ENCODE assay signal across 24 cellular contexts in the genomic region with DNA sequence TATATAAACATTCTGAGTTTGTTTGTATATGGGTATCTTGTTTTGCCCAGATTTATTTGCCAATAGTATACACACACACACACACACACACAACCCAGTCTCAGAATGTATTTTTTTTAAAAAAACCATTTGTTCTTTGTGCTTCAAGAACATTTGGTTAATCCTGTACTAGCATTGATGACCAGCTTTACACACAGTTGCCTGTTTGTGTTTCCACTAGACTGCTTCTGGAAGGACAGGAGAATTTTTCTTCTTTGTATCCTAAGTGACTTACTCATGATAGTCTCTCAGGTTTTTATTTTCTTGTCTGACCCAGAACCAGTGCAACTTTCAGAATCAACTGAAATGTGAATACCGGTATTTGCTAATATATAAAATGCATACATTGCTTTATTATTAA. TPM values are rescaled to one million over a fixed set of nuclear protein-coding genes. Genes with fewer than 3 reads are reported as not detected.
DNase-seq lines count a peak whose midpoint lies in the region; ATAC-seq and TF ChIP-seq lines count a peak whose summit lies in the region.
"Had no signal": no experiment of that assay in that cellular context is flagged by ENCODE, and none has a peak within 500 bp of the region (broad histone marks: within the 10 kb centered on the region; RNA-seq: fewer than 3 reads in every experiment).

No MANE protein-coding gene starts in this region.

- H3K36me3 ChIP-seq in lower lobe of right lung: peaks cover 66% of the 10 kb centered on the region

- no peak for ATAC-seq in lower lobe of right lung
- ATAC-seq: K562, Right ventricle myocardium inferior had no signal

- intact Hi-C loops in lower lobe of right lung (cut with DNase I): no loop called here

- peak overlapping the region; percentile 5 for H3K27ac ChIP-seq in lower lobe of right lung
- H3K27ac ChIP-seq: GM23248, PC-9, SJSA1 had no signal

- H3K4me3 ChIP-seq in epithelial cell of proximal tubule (ENCODE audit: low read depth, low read length): no peak overlapping the region
- H3K4me3 ChIP-seq in lower lobe of right lung: no peak overlapping the region
- H3K4me3 ChIP-seq: GM23248, K562, PC-9, SJSA1 had no signal

- H3K4me1 ChIP-seq in lower lobe of right lung: no peaks in the 10 kb centered on the region
- H3K4me1 ChIP-seq: SJSA1 had no signal

- no peaks in the 10 kb centered on the region for H3K27me3 ChIP-seq in lower lobe of right lung (ENCODE audit: low read depth)
- H3K27me3 ChIP-seq: SJSA1 had no signal

- TF ChIP-seq CTCF in epithelial cell of proximal tubule (conservative IDR thresholded peaks at IDR 0.05; ENCODE audit: low read depth, low read length) (no peak), lower lobe of right lung (IDR thresholded peaks at IDR 0.05) (no peak)

- peak; percentile 57 for DNase-seq in DMS53 treated with DMSO at 0.1 percent for 48 hours (lab: John Stamatoyannopoulos, UW; ENCODE audit: unreplicated experiment)
- DNase-seq in epithelial cell of proximal tubule (ENCODE audit: low read depth): peak; percentile 67
- DNase-seq in lower lobe of right lung: no peak
- no peak for DNase-seq in NCI-H2107 treated with DMSO at 0.1 percent for 48 hours (lab: John Stamatoyannopoulos, UW; ENCODE audit: unreplicated experiment)
- DNase-seq in NCI-H146 (lab: John Stamatoyannopoulos, UW): no peak
- no peak for DNase-seq in dedifferentiated amniotic fluid mesenchymal stem cell (ENCODE audit: extremely low spot score)
- no peak for DNase-seq in NCI-H510A treated with DMSO at 0.1 percent for 48 hours (lab: John Stamatoyannopoulos, UW)
- DNase-seq: C1 segment of cervical spinal cord; CD4-positive, alpha-beta memory T cell; COR-L47; DMS79 treated with DMSO at 0.1 percent for 48 hours; GF-D8; GM23248; H7; Kasumi-1; NCI-H1092 treated with DMSO at 0.1 percent for 48 hours; NCI-H1436; NCI-H187 treated with DMSO at 0.1 percent for 48 hours; NCI-H446 treated with DMSO at 0.1 percent for 48 hours; NCI-H526 treated with DMSO at 0.1 percent for 48 hours; PC-9 had no signal

- H3K9me3 ChIP-seq in lower lobe of right lung: no peaks in the 10 kb centered on the region
- H3K9me3 ChIP-seq: SJSA1 had no signal

RNA-seq across cellular contexts. Expression of a gene that starts 40.5 kb away (rescaled TPM):
- total RNA-seq in epithelial cell of proximal tubule: 65.5 and 77.7 TPM in 2 replicates
- total RNA-seq in lower lobe of right lung: 74.0 TPM

Comparison
In these comparisons a context has a peak if more than half of its experiments do, and no peak if none do; other contexts are left out.
1. DNase-seq: peak in DMS53 treated with DMSO at 0.1 percent for 48 hours (single experiment) and epithelial cell of proximal tubule (single experiment); none in lower lobe of right lung (single experiment), NCI-H2107 treated with DMSO at 0.1 percent for 48 hours (single experiment), NCI-H146 (single experiment), dedifferentiated amniotic fluid mesenchymal stem cell (single experiment) and NCI-H510A treated with DMSO at 0.1 percent for 48 hours (single experiment).